ENCODE assay signal across 1 cellular context in genomic region chr19:47514869-47515588, GRCh38.
TF ChIP-seq lines count a peak whose summit lies in the region.

NAPA (minus strand) TSS chr19:47515063; CDS start chr19:47514940, 123 bp downstream.

TF ChIP-seq in GM12878, 131 proteins besides CTCF, POLR2A, EP300 and RAD21 (continued from another document):
- peak; percentile 85 for TF ChIP-seq MEF2B (IDR thresholded peaks at IDR 0.05; ENCODE audit: partially characterized antibody, poor library complexity, severe bottlenecking)
- TF ChIP-seq SUPT20H (IDR thresholded peaks at IDR 0.05; ENCODE audit: borderline replicate concordance, control insufficient read depth, low read depth, low read length): no peak
- TF ChIP-seq NR2F1 (conservative IDR thresholded peaks at IDR 0.05): peak; percentile 76
- no peak for TF ChIP-seq ETV6 (conservative IDR thresholded peaks at IDR 0.05 in 1 of 2, IDR thresholded peaks at IDR 0.05 in 1 of 2; ENCODE audit: borderline replicate concordance in 1 of 2, low read depth in 1 of 2)
- peak; percentile 88 for TF ChIP-seq USF1 (IDR thresholded peaks at IDR 0.05; ENCODE audit: borderline replicate concordance, extremely low read length, insufficient read depth, low read depth, low read length)
- TF ChIP-seq HDAC6 (IDR thresholded peaks at IDR 0.05; ENCODE audit: unreplicated experiment): no peak
